Comparison of ENCODE assay signal across 25 cellular contexts in the genomic region with DNA sequence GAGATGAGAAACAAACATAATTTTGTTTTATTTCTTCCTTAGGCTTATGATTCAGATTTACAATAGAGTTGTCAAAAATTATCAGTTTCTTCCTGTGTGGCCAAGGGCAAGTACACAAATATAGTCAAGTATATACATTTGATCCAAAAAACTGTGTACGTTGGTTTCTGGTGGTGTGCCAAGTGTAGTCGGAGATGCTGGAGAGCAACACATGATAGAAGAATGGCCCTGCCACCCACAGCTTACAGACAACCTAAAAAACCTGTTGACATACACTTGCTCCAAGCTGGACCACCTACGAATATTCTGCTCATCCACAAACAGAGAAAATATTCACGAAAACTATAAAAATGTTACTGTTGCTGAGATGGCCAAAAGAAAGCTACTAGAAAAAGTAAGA.
"Had no signal": no experiment of that assay in that cellular context is flagged by ENCODE, and none has a peak within 500 bp of the region (broad histone marks: within the 10 kb centered on the region; RNA-seq: fewer than 3 reads in every experiment).

No MANE protein-coding gene starts in this region.

- H3K36me3 ChIP-seq: colonic mucosa, esophagus muscularis mucosa, esophagus squamous epithelium, gastrocnemius medialis, gastroesophageal sphincter, heart left ventricle, heart right ventricle had no signal

- H3K27me3 ChIP-seq: colonic mucosa, esophagus muscularis mucosa, foreskin keratinocyte, gastrocnemius medialis, gastroesophageal sphincter, heart left ventricle, heart right ventricle had no signal

- H3K9me3 Mint-ChIP-seq: endodermal cell had no signal

- H3K27me3 Mint-ChIP-seq: dendritic cell treated with granulocyte-macrophage colony-stimulating factor and Interleukin-4, amounts not matched to agents 40 ng/mL and 50 ng/mL, for 4 days; effector memory CD8-positive, alpha-beta T cell had no signal

- H3K9me3 ChIP-seq: colonic mucosa, esophagus muscularis mucosa, esophagus squamous epithelium, gastrocnemius medialis, gastroesophageal sphincter, heart left ventricle had no signal

- H3K4me3 Mint-ChIP-seq: dendritic cell treated with granulocyte-macrophage colony-stimulating factor and Interleukin-4, amounts not matched to agents 40 ng/mL and 50 ng/mL, for 4 days; effector memory CD8-positive, alpha-beta T cell; endodermal cell had no signal

- DNase-seq: colonic mucosa; cortex of kidney; dermis blood vessel endothelial cell; dorsolateral prefrontal cortex; effector CD4-positive, alpha-beta T cell; effector CD8-positive, alpha-beta T cell; effector memory CD4-positive, alpha-beta T cell; effector memory CD8-positive, alpha-beta T cell; endodermal cell; erythroblast; esophagus squamous epithelium; foreskin fibroblast; foreskin keratinocyte; foreskin melanocyte; gastrocnemius medialis; glutamatergic neuron; head of caudate nucleus; heart left ventricle; heart right ventricle had no signal

- H3K27ac ChIP-seq: colonic mucosa, coronary artery, dorsolateral prefrontal cortex, epithelial cell of prostate, esophagus muscularis mucosa, esophagus squamous epithelium, foreskin keratinocyte, gastrocnemius medialis, gastroesophageal sphincter, heart left ventricle, heart right ventricle had no signal

- H3K27ac Mint-ChIP-seq: dendritic cell treated with granulocyte-macrophage colony-stimulating factor and Interleukin-4, amounts not matched to agents 40 ng/mL and 50 ng/mL, for 4 days; effector memory CD8-positive, alpha-beta T cell; endodermal cell had no signal

- ATAC-seq: effector memory CD8-positive, alpha-beta T cell; esophagus mucosa; foreskin keratinocyte; gastrocnemius medialis; gastroesophageal sphincter; heart left ventricle; heart right ventricle had no signal

- H3K4me1 ChIP-seq: colonic mucosa, esophagus muscularis mucosa, foreskin keratinocyte, gastrocnemius medialis, gastroesophageal sphincter, heart left ventricle, heart right ventricle had no signal

- H3K4me3 ChIP-seq: colonic mucosa, coronary artery, dorsolateral prefrontal cortex, esophagus muscularis mucosa, esophagus squamous epithelium, gastrocnemius medialis, gastroesophageal sphincter, heart left ventricle, heart right ventricle had no signal
